ENCODE assay signal across 9 cellular contexts in genomic region chr1:89719502-89720306, GRCh38.
DNase-seq lines count a peak whose midpoint lies in the region; ATAC-seq, FAIRE-seq and TF ChIP-seq lines count a peak whose summit lies in the region.
"Had no signal": no experiment of that assay in that cellular context is flagged by ENCODE, and none has a peak within 500 bp of the region (broad histone marks: within the 10 kb centered on the region; RNA-seq: fewer than 3 reads in every experiment).

No MANE protein-coding gene starts in this region.

- H3K9me3 ChIP-seq in Caco-2, result no peaks in the 10 kb centered on the region
- no peaks in the 10 kb centered on the region for H3K9me3 ChIP-seq in prostate gland

- POLR2A ChIA-PET in Caco-2 (lab: Charles Lee), result no interaction called here

- TF ChIP-seq POLR2A in prostate gland (IDR thresholded peaks at IDR 0.05), result no peak

- H3K9me3 Mint-ChIP-seq in Caco-2 (ENCODE audit: unreplicated experiment), result no peaks in the 10 kb centered on the region

- H3K4me3 ChIP-seq in foreskin fibroblast (ENCODE audit: low read depth in 1 of 2, low read length in 2 of 2) (peak overlapping the region; percentile 7 to 25), Caco-2 (ENCODE audit: low read depth, low read length) (no peak overlapping the region), prostate gland (no peak overlapping the region)

- H3K4me1 Mint-ChIP-seq in Caco-2 (ENCODE audit: low read depth, unreplicated experiment), result no peaks in the 10 kb centered on the region

- H3K27me3 ChIP-seq in Caco-2 (replicated peaks; ENCODE audit: control insufficient read depth, insufficient read depth, low read length), result no peaks in the 10 kb centered on the region
- H3K27me3 ChIP-seq in prostate gland (replicated peaks; ENCODE audit: insufficient read depth), result no peaks in the 10 kb centered on the region

- H3K36me3 ChIP-seq in Caco-2 (ENCODE audit: control insufficient read depth, insufficient read depth, low read length), result no peaks in the 10 kb centered on the region
- H3K36me3 ChIP-seq in prostate gland, result no peaks in the 10 kb centered on the region

- CTCF ChIA-PET in Caco-2 (lab: Charles Lee), result no interaction called here

- no peak overlapping the region for H3K27ac ChIP-seq in prostate gland

- FAIRE-seq in frontal cortex (lab: Jason Lieb, UNC), result no peak

- peaks cover 10% of the 10 kb centered on the region for H3K27me3 Mint-ChIP-seq in Caco-2 (ENCODE audit: insufficient read depth, unreplicated experiment)

- TF ChIP-seq CTCF in foreskin fibroblast (IDR thresholded peaks at IDR 0.05; ENCODE audit: low read depth, low read length), result no peak
- TF ChIP-seq CTCF in Caco-2 (IDR thresholded peaks at IDR 0.05; ENCODE audit: insufficient read depth in 1 of 2, low read depth in 1 of 2, low read length in 1 of 2, severe bottlenecking in 1 of 2, unreplicated experiment in 1 of 2), result no peak
- no peak for TF ChIP-seq CTCF in prostate gland (IDR thresholded peaks at IDR 0.05)

- ATAC-seq in GM19455 (IDR thresholded peaks at IDR 0.05; ENCODE audit: unreplicated experiment), result peak; percentile 86
- ATAC-seq in HG03439 (IDR thresholded peaks at IDR 0.05; ENCODE audit: unreplicated experiment), result peak; percentile 93
- ATAC-seq: Panc1 had no signal

- no TSS peak for BruUV-seq in Caco-2 (replicated peaks; lab: Mats Ljungman, UMichigan)

- no peaks in the 10 kb centered on the region for H3K4me1 ChIP-seq in Caco-2
- no peaks in the 10 kb centered on the region for H3K4me1 ChIP-seq in prostate gland (replicated peaks)

- peak; percentile 17 for DNase-seq in ELR (ENCODE audit: low read depth)
- peak; percentile 44 for DNase-seq in SIG-M5 (lab: John Stamatoyannopoulos, UW)
- DNase-seq in foreskin fibroblast, result peak; percentile 50 to 75
- DNase-seq in frontal cortex (ENCODE audit: low spot score in 2 of 2), result no peak
- no peak for DNase-seq in Caco-2
- DNase-seq in prostate gland (ENCODE audit: low spot score), result no peak

- intact Hi-C loops in Caco-2 (cut with micrococcal nuclease; ENCODE audit: unreplicated experiment) (no loop called here), prostate gland (cut with DNase I) (no loop called here)

- no peaks in the 10 kb centered on the region for H3K36me3 Mint-ChIP-seq in Caco-2 (ENCODE audit: insufficient read depth, unreplicated experiment)

- no peak overlapping the region for H3K4me3 Mint-ChIP-seq in Caco-2 (ENCODE audit: unreplicated experiment)

- no peak overlapping the region for H3K27ac Mint-ChIP-seq in Caco-2 (ENCODE audit: unreplicated experiment)

- 71% methylated on average over 5 of the region's 5 CpGs for WGBS in prostate gland

Comparison
In these comparisons a context has a peak if more than half of its experiments do, and no peak if none do; other contexts are left out.
1. DNase-seq: peak in ELR (single experiment), SIG-M5 (single experiment) and foreskin fibroblast (2 of 2); none in frontal cortex (0 of 2), Caco-2 (0 of 2) and prostate gland (single experiment).
2. H3K4me3 ChIP-seq: peak in foreskin fibroblast (2 of 2); none in Caco-2 (single experiment) and prostate gland (0 of 2).